Comparison of ENCODE assay signal across 22 cellular contexts in genomic region chr10:97597778-97598177, GRCh38. TPM values are rescaled to one million over a fixed set of nuclear protein-coding genes. Genes with fewer than 3 reads are reported as not detected.
DNase-seq lines count a peak whose midpoint lies in the region; ATAC-seq and TF ChIP-seq lines count a peak whose summit lies in the region.
"Had no signal": no experiment of that assay in that cellular context is flagged by ENCODE, and none has a peak within 500 bp of the region (broad histone marks: within the 10 kb centered on the region; RNA-seq: fewer than 3 reads in every experiment).

No MANE protein-coding gene starts in this region.

- POLR2A ChIA-PET in activated CD4-positive, alpha-beta T cell treated with anti-CD3 and anti-CD28 coated beads for 36 hours (lab: Charles Lee): no interaction called here

- intact Hi-C loops in heart left ventricle (cut with DNase I): loop anchor here in 1 of 10 donors (2.0 kb wide), 1 partner anchor 23 kb away; no protein-coding TSS in a partner anchor
- intact Hi-C loops in Right ventricle myocardium inferior (cut with DNase I): no loop called here
- intact Hi-C loops in ascending aorta (cut with DNase I): no loop called here
- intact Hi-C loops in right lobe of liver (cut with DNase I): no loop called here
- intact Hi-C loops in upper lobe of right lung (cut with DNase I): no loop called here
- intact Hi-C loops in activated CD4-positive, alpha-beta T cell treated with anti-CD3 and anti-CD28 coated beads for 36 hours (cut with DNase I, micrococcal nuclease): no loop called here

- no peak for TF ChIP-seq POLR2A in heart left ventricle (IDR thresholded peaks at IDR 0.05)
- no peak for TF ChIP-seq POLR2A in right lobe of liver (IDR thresholded peaks at IDR 0.05)

- H3K4me3 ChIP-seq in heart left ventricle (no peak overlapping the region), ascending aorta (no peak overlapping the region), right lobe of liver (no peak overlapping the region), upper lobe of right lung (no peak overlapping the region)

- DNase-seq in heart left ventricle (no peak), Right ventricle myocardium inferior (ENCODE audit: missing footprints) (no peak), ascending aorta (ENCODE audit: low spot score in 2 of 2) (no peak), right lobe of liver (no peak), upper lobe of right lung (no peak), NCI-H1105 (lab: John Stamatoyannopoulos, UW) (no peak)
- no peak for DNase-seq in activated CD4-positive, alpha-beta T cell treated with anti-CD3 and anti-CD28 coated beads for 36 hours
- DNase-seq: activated effector memory CD4-positive, alpha-beta T cell treated with anti-CD3 and anti-CD28 coated beads, Interleukin-2, amount 50 U/mL, for 16 hours; amygdala; CD4-positive, alpha-beta memory T cell; cerebellar nuclear complex; effector memory CD8-positive, alpha-beta T cell; NCI-H1092 treated with DMSO at 0.1 percent for 48 hours; NCI-H2107; NCI-H524 treated with DMSO at 0.1 percent for 48 hours; stimulated activated naive CD4-positive, alpha-beta T cell treated with Interleukin-2 at 50 U/mL for 16 hours; T-helper 2 cell had no signal

- H3K4me1 Mint-ChIP-seq in activated CD4-positive, alpha-beta T cell treated with anti-CD3 and anti-CD28 coated beads for 36 hours: no peaks in the 10 kb centered on the region
- H3K4me1 Mint-ChIP-seq: CD4-positive, alpha-beta memory T cell had no signal

- no peaks in the 10 kb centered on the region for H3K27me3 Mint-ChIP-seq in activated CD4-positive, alpha-beta T cell treated with anti-CD3 and anti-CD28 coated beads for 36 hours
- H3K27me3 Mint-ChIP-seq: effector memory CD8-positive, alpha-beta T cell had no signal

- H3K4me3 Mint-ChIP-seq in activated CD4-positive, alpha-beta T cell treated with anti-CD3 and anti-CD28 coated beads for 36 hours: no peak overlapping the region
- H3K4me3 Mint-ChIP-seq: CD4-positive, alpha-beta memory T cell; effector memory CD8-positive, alpha-beta T cell had no signal

- H3K9me3 ChIP-seq in heart left ventricle (no peaks in the 10 kb centered on the region), ascending aorta (no peaks in the 10 kb centered on the region), right lobe of liver (no peaks in the 10 kb centered on the region), upper lobe of right lung (no peaks in the 10 kb centered on the region)

- WGBS in heart left ventricle, 4 donors: 94 to 100% (median 98%) methylated on average over 2 of the region's 2 CpGs
- WGBS in right lobe of liver (ENCODE audit: insufficient coverage, low coverage, low lambda C conversion rate, missing lambda C conversion rate): 82% methylated on average over 2 of the region's 2 CpGs

- H3K27ac ChIP-seq in heart left ventricle (peak overlapping the region; percentile 51 to 99 (median 92)), ascending aorta (peak overlapping the region; percentile 88 to 99), right lobe of liver (peak overlapping the region in 2 of 3 donors; percentile 30 to 62), upper lobe of right lung (peak overlapping the region; percentile 6)
- H3K27ac ChIP-seq: KMS-11 had no signal

- TF ChIP-seq CTCF in heart left ventricle (IDR thresholded peaks at IDR 0.05): no peak
- TF ChIP-seq CTCF in ascending aorta (IDR thresholded peaks at IDR 0.05): no peak
- TF ChIP-seq CTCF in right lobe of liver (IDR thresholded peaks at IDR 0.05): no peak
- TF ChIP-seq CTCF in upper lobe of right lung (IDR thresholded peaks at IDR 0.05): no peak

- peaks cover 0 to 71% (median 23%) of the 10 kb centered on the region in 12 donors for H3K4me1 ChIP-seq in heart left ventricle
- H3K4me1 ChIP-seq in ascending aorta: peaks cover 9 to 50% of the 10 kb centered on the region in 2 donors
- peaks cover 0 to 31% (median 3%) of the 10 kb centered on the region in 4 donors for H3K4me1 ChIP-seq in right lobe of liver
- H3K4me1 ChIP-seq in upper lobe of right lung: no peaks in the 10 kb centered on the region

- no peaks in the 10 kb centered on the region for H3K36me3 Mint-ChIP-seq in activated CD4-positive, alpha-beta T cell treated with anti-CD3 and anti-CD28 coated beads for 36 hours (ENCODE audit: low read depth)
- H3K36me3 Mint-ChIP-seq: CD4-positive, alpha-beta memory T cell had no signal

- H3K9me3 Mint-ChIP-seq in activated CD4-positive, alpha-beta T cell treated with anti-CD3 and anti-CD28 coated beads for 36 hours (ENCODE audit: low read depth): no peaks in the 10 kb centered on the region
- H3K9me3 Mint-ChIP-seq: CD4-positive, alpha-beta memory T cell; effector memory CD8-positive, alpha-beta T cell had no signal

- H3K36me3 ChIP-seq in heart left ventricle (no peaks in the 10 kb centered on the region), ascending aorta (no peaks in the 10 kb centered on the region), right lobe of liver (peaks cover 0 to 28% (median 0%) of the 10 kb centered on the region in 4 donors), upper lobe of right lung (no peaks in the 10 kb centered on the region)

- CTCF ChIA-PET in activated CD4-positive, alpha-beta T cell treated with anti-CD3 and anti-CD28 coated beads for 36 hours (lab: Charles Lee): interaction anchor here (0.8 to 1.4 kb wide), 4 partner anchors 11 to 387 kb away, joined by 3 to 4 read pairs (median 3); no protein-coding TSS in a partner anchor

- ATAC-seq in heart left ventricle (no peak), Right ventricle myocardium inferior (no peak), right lobe of liver (no peak), upper lobe of right lung (no peak), HG03439 (IDR thresholded peaks at IDR 0.05; ENCODE audit: unreplicated experiment) (no peak)
- no peak for ATAC-seq in activated CD4-positive, alpha-beta T cell treated with anti-CD3 and anti-CD28 coated beads for 36 hours
- ATAC-seq: effector memory CD8-positive, alpha-beta T cell had no signal

- H3K27me3 ChIP-seq in heart left ventricle (no peaks in the 10 kb centered on the region), ascending aorta (no peaks in the 10 kb centered on the region), right lobe of liver (no peaks in the 10 kb centered on the region), upper lobe of right lung (no peaks in the 10 kb centered on the region)

- no peak overlapping the region for H3K27ac Mint-ChIP-seq in activated CD4-positive, alpha-beta T cell treated with anti-CD3 and anti-CD28 coated beads for 36 hours
- H3K27ac Mint-ChIP-seq: CD4-positive, alpha-beta memory T cell had no signal

RNA-seq across cellular contexts. Expression of gene C10orf62, which starts 8.3 kb away (rescaled TPM):
- total RNA-seq in heart left ventricle (1 to 10 TPM in 2 of 9 donors, under 1 TPM in 7; 0.24 to 2.1 (median 0.58) TPM), Right ventricle myocardium inferior (0.97 TPM), ascending aorta (not detected), right lobe of liver (1 to 10 TPM in 5 of 6 experiments, not detected in 1; 1.2 to 4.1 (median 2.2) TPM), upper lobe of right lung (not detected)
- 1 to 10 TPM; 1.3 to 1.8 TPM for polyA plus RNA-seq in heart left ventricle
- not detected for total RNA-seq in activated CD4-positive, alpha-beta T cell treated with anti-CD3 and anti-CD28 coated beads for 36 hours
- total RNA-seq: CD4-positive, alpha-beta memory T cell; Daoy; H4; ureter had no signal
- polyA plus RNA-seq: CD4-positive, alpha-beta memory T cell had no signal

RNA-seq across cellular contexts. Expression of gene HOGA1, which starts 13.6 kb away (rescaled TPM):
- total RNA-seq in heart left ventricle: 10 to 100 TPM in 8 of 9 donors, 1 to 10 TPM in 1; 7.5 to 82.6 (median 19.2) TPM
- 10 to 100 TPM; 35.2 to 73.4 TPM for polyA plus RNA-seq in heart left ventricle
- total RNA-seq in Right ventricle myocardium inferior: 15.6 TPM
- 2.6 TPM for total RNA-seq in ascending aorta
- total RNA-seq in right lobe of liver: 10 to 100 TPM; 16.8 to 92.9 (median 36.5) TPM
- 2.3 TPM for total RNA-seq in upper lobe of right lung
- total RNA-seq in activated CD4-positive, alpha-beta T cell treated with anti-CD3 and anti-CD28 coated beads for 36 hours: not detected
- total RNA-seq: CD4-positive, alpha-beta memory T cell; Daoy had no signal
- polyA plus RNA-seq: CD4-positive, alpha-beta memory T cell had no signal

RNA-seq across cellular contexts. Expression of gene ANKRD2, which starts 25.2 kb away (rescaled TPM):
- total RNA-seq in heart left ventricle: 1,000 to 10,000 TPM in 1 of 9 donors, 100 to 1,000 TPM in 6, 10 to 100 TPM in 2; 56.7 to 2,367 (median 517) TPM
- 100 to 1,000 TPM; 450 to 857 TPM for polyA plus RNA-seq in heart left ventricle
- 418 TPM for total RNA-seq in Right ventricle myocardium inferior
- total RNA-seq in ascending aorta: not detected
- under 1 TPM in 4 of 6 experiments, not detected in 2; 0.28 to 0.81 (median 0.50) TPM for total RNA-seq in right lobe of liver
- 0.98 TPM for total RNA-seq in upper lobe of right lung
- not detected for total RNA-seq in activated CD4-positive, alpha-beta T cell treated with anti-CD3 and anti-CD28 coated beads for 36 hours
- total RNA-seq: CD4-positive, alpha-beta memory T cell; Daoy had no signal
- polyA plus RNA-seq: CD4-positive, alpha-beta memory T cell had no signal

RNA-seq across cellular contexts. Expression of gene MORN4, which starts 35.5 kb away (rescaled TPM):
- total RNA-seq in heart left ventricle: 10 to 100 TPM in 6 of 9 donors, 1 to 10 TPM in 3; 7.2 to 21.0 (median 10.8) TPM
- 10 to 100 TPM; 16.1 to 31.7 TPM for polyA plus RNA-seq in heart left ventricle
- total RNA-seq in Right ventricle myocardium inferior: 8.0 TPM
- 2.3 TPM for total RNA-seq in ascending aorta
- total RNA-seq in right lobe of liver: 1 to 10 TPM in 4 of 6 experiments, under 1 TPM in 2; 0.69 to 3.9 (median 1.6) TPM
- 3.8 TPM for total RNA-seq in upper lobe of right lung
- total RNA-seq in activated CD4-positive, alpha-beta T cell treated with anti-CD3 and anti-CD28 coated beads for 36 hours: 1 to 10 TPM; 3.9 to 5.3 TPM

RNA-seq across cellular contexts. Expression of gene PI4K2A, which starts 42.7 kb away (rescaled TPM):
- total RNA-seq in heart left ventricle (10 to 100 TPM; 10.4 to 24.2 (median 17.3) TPM), Right ventricle myocardium inferior (11.0 TPM), ascending aorta (33.7 TPM), right lobe of liver (10 to 100 TPM in 3 of 6 experiments, 1 to 10 TPM in 3; 6.2 to 18.1 (median 11.4) TPM), upper lobe of right lung (28.3 TPM)
- 10 to 100 TPM in 1 of 2 donors, 1 to 10 TPM in 1; 5.6 to 36.8 TPM for polyA plus RNA-seq in heart left ventricle
- total RNA-seq in activated CD4-positive, alpha-beta T cell treated with anti-CD3 and anti-CD28 coated beads for 36 hours: 1 to 10 TPM; 8.5 to 8.9 TPM

Comparison
In these comparisons a context has a peak if more than half of its experiments do, and no peak if none do; other contexts are left out.
1. H3K27ac ChIP-seq: peak in every context shown above with its lines; median percentile 94 in ascending aorta; 92 in heart left ventricle; 46 in right lobe of liver; 6 in upper lobe of right lung.
2. RNA of gene ANKRD2, which starts 25.2 kb away (total RNA-seq): 56.7 to 2,367 TPM in heart left ventricle and 418 TPM in Right ventricle myocardium inferior (single experiment); 0.98 TPM in upper lobe of right lung (single experiment), 0.28 to 0.81 TPM in right lobe of liver, not detected in activated CD4-positive, alpha-beta T cell treated with anti-CD3 and anti-CD28 coated beads for 36 hours and not detected in ascending aorta (single experiment); every median in the first group is over 10 times any median in the second.